9 cellular contexts compared by ENCODE assay signal in genomic region chr18:48922203-48922800, GRCh38. TPM values are rescaled to one million over a fixed set of nuclear protein-coding genes. Genes with fewer than 3 reads are reported as not detected.
DNase-seq lines count a peak whose midpoint lies in the region; ATAC-seq and TF ChIP-seq lines count a peak whose summit lies in the region.
"Had no signal": no experiment of that assay in that cellular context is flagged by ENCODE, and none has a peak within 500 bp of the region (broad histone marks: within the 10 kb centered on the region; RNA-seq: fewer than 3 reads in every experiment).

No MANE protein-coding gene starts in this region.

- ATAC-seq in PC-3 (0 out of 2 replicates have a peak, but pooled peaks have one; percentile 16), HG03460 (IDR thresholded peaks at IDR 0.05; ENCODE audit: unreplicated experiment) (no peak), HG03442 (IDR thresholded peaks at IDR 0.05; ENCODE audit: unreplicated experiment) (no peak)
- ATAC-seq in natural killer cell treated with Interleukin-12 subunit alpha and Interleukin-12 subunit beta and Interleukin-15 and Interleukin-18, amount 100 ng/mL, for 72 hours: no peak

- peak overlapping the region; percentile 74 for H3K27ac Mint-ChIP-seq in endodermal cell
- peak overlapping the region; percentile 93 to 96 for H3K27ac Mint-ChIP-seq in natural killer cell treated with Interleukin-12 subunit alpha and Interleukin-12 subunit beta and Interleukin-15 and Interleukin-18, amount 100 ng/mL, for 72 hours

- H4K20me1 ChIP-seq in PC-3 (ENCODE audit: low read length): no peaks in the 10 kb centered on the region

- H3K4me3 ChIP-seq in AG04449 (ENCODE audit: low read depth, low read length) (peak overlapping the region; percentile 25), PC-3 (ENCODE audit: low read length) (no peak overlapping the region), endodermal cell (ENCODE audit: low read length) (no peak overlapping the region)

- H3K79me2 ChIP-seq in PC-3 (ENCODE audit: low read length): no peaks in the 10 kb centered on the region

- 78 to 81% methylated on average over 5 to 6 of the region's 7 CpGs for WGBS in endodermal cell (ENCODE audit: insufficient coverage in 1 of 2, insufficient read length in 1 of 2), 2 experiments

- H3K4me2 ChIP-seq in PC-3 (ENCODE audit: low read length): peak overlapping the region; percentile 44; the same call in 1 of the 2 replicates

- H3K27me3 Mint-ChIP-seq in endodermal cell (ENCODE audit: insufficient read depth): no peaks in the 10 kb centered on the region
- no peaks in the 10 kb centered on the region for H3K27me3 Mint-ChIP-seq in natural killer cell treated with Interleukin-12 subunit alpha and Interleukin-12 subunit beta and Interleukin-15 and Interleukin-18, amount 100 ng/mL, for 72 hours

- no peaks in the 10 kb centered on the region for H3K9me3 ChIP-seq in PC-3 (ENCODE audit: low read length)
- H3K9me3 ChIP-seq in endodermal cell (ENCODE audit: control insufficient read depth, low read length): no peaks in the 10 kb centered on the region
- H3K9me3 ChIP-seq: pancreas had no signal

- H3K4me1 ChIP-seq in PC-3 (ENCODE audit: insufficient read depth, low read length) (peaks cover 14% of the 10 kb centered on the region), endodermal cell (ENCODE audit: control insufficient read depth, insufficient read depth, low read length) (peaks cover 8% of the 10 kb centered on the region)

- intact Hi-C loops in PC-3 (cut with micrococcal nuclease): no loop called here

- H3K4me1 Mint-ChIP-seq in endodermal cell: peaks cover 39% of the 10 kb centered on the region
- H3K4me1 Mint-ChIP-seq in natural killer cell treated with Interleukin-12 subunit alpha and Interleukin-12 subunit beta and Interleukin-15 and Interleukin-18, amount 100 ng/mL, for 72 hours (ENCODE audit: low read depth in 2 of 2): peaks cover 69 to 73% of the 10 kb centered on the region in 2 donors

- peaks cover 58% of the 10 kb centered on the region for H3K36me3 Mint-ChIP-seq in endodermal cell (ENCODE audit: low read depth)
- H3K36me3 Mint-ChIP-seq in natural killer cell treated with Interleukin-12 subunit alpha and Interleukin-12 subunit beta and Interleukin-15 and Interleukin-18, amount 100 ng/mL, for 72 hours: peaks cover 17% of the 10 kb centered on the region

- H3K9me3 Mint-ChIP-seq in endodermal cell: no peaks in the 10 kb centered on the region
- H3K9me3 Mint-ChIP-seq in natural killer cell treated with Interleukin-12 subunit alpha and Interleukin-12 subunit beta and Interleukin-15 and Interleukin-18, amount 100 ng/mL, for 72 hours: no peaks in the 10 kb centered on the region

- H3K27me3 ChIP-seq in PC-3 (ENCODE audit: low read length): no peaks in the 10 kb centered on the region
- H3K27me3 ChIP-seq in endodermal cell (ENCODE audit: control insufficient read depth, insufficient read depth, low read length, poor library complexity, severe bottlenecking): no peaks in the 10 kb centered on the region
- H3K27me3 ChIP-seq: pancreas had no signal

- POLR2A ChIA-PET in AG04449 (lab: Yijun Ruan, JAX) (interaction anchor here (0.6 to 0.7 kb wide), 2 partner anchors 11 to 29 kb away, joined by 3 read pairs; no protein-coding TSS in a partner anchor), PC-3 (lab: Charles Lee; ENCODE audit: unreplicated experiment) (no interaction called here)

- no peaks in the 10 kb centered on the region for H3K9me2 ChIP-seq in PC-3 (replicated peaks; ENCODE audit: low read length)

- TF ChIP-seq CTCF in AG04449 (IDR thresholded peaks at IDR 0.05; ENCODE audit: insufficient read depth, low read length, missing control alignments): no peak
- no peak for TF ChIP-seq CTCF in PC-3 (conservative IDR thresholded peaks at IDR 0.05; ENCODE audit: low read depth, low read length)
- TF ChIP-seq CTCF in endodermal cell (conservative IDR thresholded peaks at IDR 0.05): no peak

- H2AFZ ChIP-seq in PC-3 (ENCODE audit: low read length): no peak overlapping the region

- CTCF ChIA-PET in AG04449 (lab: Yijun Ruan, JAX): interaction anchor here (0.8 to 1.7 kb wide), 5 partner anchors 21 to 317 kb away, joined by 3 to 4 read pairs (median 4); no protein-coding TSS in a partner anchor
- CTCF ChIA-PET in PC-3 (lab: Charles Lee): no interaction called here

- BruUV-seq in PC-3 (replicated peaks; lab: Mats Ljungman, UMichigan): no TSS peak

- H3K36me3 ChIP-seq in PC-3 (ENCODE audit: low read depth, low read length) (no peaks in the 10 kb centered on the region), endodermal cell (ENCODE audit: control insufficient read depth, insufficient read depth, low read length) (peaks cover 69% of the 10 kb centered on the region)
- H3K36me3 ChIP-seq: pancreas had no signal

- no peak overlapping the region for H3K27ac ChIP-seq in PC-3 (ENCODE audit: low read length)
- H3K27ac ChIP-seq in endodermal cell (ENCODE audit: low read depth, low read length): peak overlapping the region; percentile 45

- no peaks in the 10 kb centered on the region for H3F3A ChIP-seq in PC-3 (ENCODE audit: low read length, unreplicated experiment)

- no peak overlapping the region for H3K4me3 Mint-ChIP-seq in endodermal cell
- H3K4me3 Mint-ChIP-seq in natural killer cell treated with Interleukin-12 subunit alpha and Interleukin-12 subunit beta and Interleukin-15 and Interleukin-18, amount 100 ng/mL, for 72 hours: peak overlapping the region; percentile 84

- H3K9ac ChIP-seq in PC-3 (ENCODE audit: low read length) (no peak overlapping the region), endodermal cell (ENCODE audit: extremely low read depth, low read length, poor library complexity, severe bottlenecking) (no peak overlapping the region)

- DNase-seq in AG04449 (ENCODE audit: low read depth, low spot score): no peak
- DNase-seq in PC-3: no peak
- no peak for DNase-seq in endodermal cell
- DNase-seq in natural killer cell treated with Interleukin-12 subunit alpha and Interleukin-12 subunit beta and Interleukin-15 and Interleukin-18, amount 100 ng/mL, for 72 hours (ENCODE audit: low spot score): no peak
- DNase-seq in NCI-H128 (lab: John Stamatoyannopoulos, UW; ENCODE audit: unreplicated experiment): no peak
- DNase-seq in DMS79 treated with DMSO at 0.1 percent for 48 hours (lab: John Stamatoyannopoulos, UW): no peak
- DNase-seq: pancreas had no signal

RNA-seq across cellular contexts. Expression of gene SMAD7, which starts 28.5 kb away (rescaled TPM):
- total RNA-seq in PC-3 (2014; rRNA removed): 7.9 and 9.4 TPM in 2 replicates
- total RNA-seq in endodermal cell: 10 to 100 TPM; 52.4 to 67.4 TPM
- 16.5 TPM for polyA plus RNA-seq in endodermal cell (2013, experiment 1 of 2)
- polyA plus RNA-seq in endodermal cell (2013, experiment 2 of 2): 16.2 TPM
- 10 to 100 TPM; 49.1 to 85.8 TPM for total RNA-seq in natural killer cell treated with Interleukin-12 subunit alpha and Interleukin-12 subunit beta and Interleukin-15 and Interleukin-18, amount 100 ng/mL, for 72 hours
